ENCODE assay signal across 20 cellular contexts in genomic region chr3:169334994-169335393, GRCh38.
DNase-seq lines count a peak whose midpoint lies in the region; ATAC-seq and TF ChIP-seq lines count a peak whose summit lies in the region.
"Had no signal": no experiment of that assay in that cellular context is flagged by ENCODE, and none has a peak within 500 bp of the region (broad histone marks: within the 10 kb centered on the region; RNA-seq: fewer than 3 reads in every experiment).

No MANE protein-coding gene starts in this region.

- no peaks in the 10 kb centered on the region for H3K9me3 ChIP-seq in right cardiac atrium (ENCODE audit: control insufficient read depth, low read length)
- no peaks in the 10 kb centered on the region for H3K9me3 ChIP-seq in mucosa of descending colon
- H3K9me3 ChIP-seq: HAP-1 had no signal

- no peaks in the 10 kb centered on the region for H3K36me3 Mint-ChIP-seq in activated T-helper 17 cell treated with anti-CD3 and anti-CD28 coated beads, Interleukin-2, amount 50 U/mL, for 72 hours (ENCODE audit: low read depth)

- ATAC-seq in right cardiac atrium (peak; percentile 36 to 52), esophagus mucosa (peak; percentile 37), mucosa of descending colon (peak; percentile 61)
- ATAC-seq in activated T-helper 17 cell treated with anti-CD3 and anti-CD28 coated beads, Interleukin-2, amount 50 U/mL, for 72 hours (replicated peaks), result no peak
- ATAC-seq: K562 had no signal

- no peaks in the 10 kb centered on the region for H3K27me3 ChIP-seq in right cardiac atrium (ENCODE audit: control insufficient read depth, insufficient read depth)

- peaks cover 2% of the 10 kb centered on the region for H3K4me1 ChIP-seq in right cardiac atrium (ENCODE audit: control insufficient read depth, insufficient read depth, low read length)
- H3K4me1 ChIP-seq in mucosa of descending colon (ENCODE audit: low read depth), result no peaks in the 10 kb centered on the region
- H3K4me1 ChIP-seq: HAP-1 had no signal

- no peak overlapping the region for H3K4me3 ChIP-seq in right cardiac atrium (ENCODE audit: low read length)
- H3K4me3 ChIP-seq in mucosa of descending colon, result no peak overlapping the region
- H3K4me3 ChIP-seq: HAP-1, K562 had no signal

- 45% methylated on average over 1 of the region's 1 CpG for WGBS in right cardiac atrium

- no peaks in the 10 kb centered on the region for H3K4me1 Mint-ChIP-seq in activated T-helper 17 cell treated with anti-CD3 and anti-CD28 coated beads, Interleukin-2, amount 50 U/mL, for 72 hours
- H3K4me1 Mint-ChIP-seq: B cell had no signal

- DNase-seq in right cardiac atrium (no peak), cardiac septum (ENCODE audit: low spot score) (no peak), mucosa of descending colon (no peak), NCI-H748 treated with DMSO at 0.1 percent for 48 hours (lab: John Stamatoyannopoulos, UW) (no peak), inferior parietal cortex (ENCODE audit: extremely low spot score) (no peak), A172 (ENCODE audit: low spot score) (no peak)
- DNase-seq: 8988T, DMS79 treated with DMSO at 0.1 percent for 48 hours, NCI-H1105 treated with DMSO at 0.1 percent for 48 hours, NCI-H187, NCI-H2107, NCI-H510A, NCI-H82, OCI-M1, SHP77 had no signal

- no peaks in the 10 kb centered on the region for H3K27me3 Mint-ChIP-seq in activated T-helper 17 cell treated with anti-CD3 and anti-CD28 coated beads, Interleukin-2, amount 50 U/mL, for 72 hours
- H3K27me3 Mint-ChIP-seq: B cell had no signal

- H3K9me3 Mint-ChIP-seq in activated T-helper 17 cell treated with anti-CD3 and anti-CD28 coated beads, Interleukin-2, amount 50 U/mL, for 72 hours, result no peaks in the 10 kb centered on the region

- no peak overlapping the region for H3K4me3 Mint-ChIP-seq in activated T-helper 17 cell treated with anti-CD3 and anti-CD28 coated beads, Interleukin-2, amount 50 U/mL, for 72 hours
- H3K4me3 Mint-ChIP-seq: B cell had no signal

- no peaks in the 10 kb centered on the region for H3K36me3 ChIP-seq in mucosa of descending colon (ENCODE audit: low read depth)
- H3K36me3 ChIP-seq: HAP-1 had no signal

- intact Hi-C loops in right cardiac atrium (cut with DNase I), result no loop called here
- intact Hi-C loops in cardiac septum (cut with DNase I), result no loop called here
- intact Hi-C loops in mucosa of descending colon (cut with DNase I, micrococcal nuclease), result no loop called here

- TF ChIP-seq CTCF in mucosa of descending colon (IDR thresholded peaks at IDR 0.05), result no peak

- no peak overlapping the region for H3K27ac Mint-ChIP-seq in activated T-helper 17 cell treated with anti-CD3 and anti-CD28 coated beads, Interleukin-2, amount 50 U/mL, for 72 hours
- H3K27ac Mint-ChIP-seq: B cell had no signal

- H3K27ac ChIP-seq in right cardiac atrium (ENCODE audit: low read length), result no peak overlapping the region
